ENCODE assay signal across 1 cellular context in genomic region chr3:142223282-142223681, GRCh38.
TF ChIP-seq lines count a peak whose summit lies in the region.

No MANE protein-coding gene starts in this region.

TF ChIP-seq in K562, 482 proteins besides CTCF, POLR2A, EP300 and RAD21 (continued from another document):
- TF ChIP-seq ZNF398 (CRISPR knock-in tag; IDR thresholded peaks at IDR 0.05): no peak
